ENCODE assay signal across 11 cellular contexts in genomic region chr12:31491819-31492598, GRCh38.
DNase-seq lines count a peak whose midpoint lies in the region; ATAC-seq and TF ChIP-seq lines count a peak whose summit lies in the region.
"Had no signal": no experiment of that assay in that cellular context is flagged by ENCODE, and none has a peak within 500 bp of the region (broad histone marks: within the 10 kb centered on the region; RNA-seq: fewer than 3 reads in every experiment).

No MANE protein-coding gene starts in this region.

- no peak overlapping the region for H2BK5ac ChIP-seq in mesendoderm (ENCODE audit: low read length)

- dilution Hi-C loops in mammary epithelial cell (cut with HindIII; ENCODE audit: low sequenced_read_pairs) = no loop called here

- ATAC-seq in HG03469 (IDR thresholded peaks at IDR 0.05; ENCODE audit: unreplicated experiment) (no peak), HG02884 (IDR thresholded peaks at IDR 0.05; ENCODE audit: unreplicated experiment) (no peak)

- H3K36me3 ChIP-seq in mammary epithelial cell (ENCODE audit: insufficient read depth, low read length) = no peaks in the 10 kb centered on the region
- H3K36me3 ChIP-seq in mesendoderm (ENCODE audit: control insufficient read depth, insufficient read depth, low read length) = no peaks in the 10 kb centered on the region
- H3K36me3 ChIP-seq: colonic mucosa, neutrophil had no signal

- H2BK15ac ChIP-seq in mesendoderm (replicated peaks; ENCODE audit: low read depth) = no peak overlapping the region

- no peaks in the 10 kb centered on the region for H3K9me3 ChIP-seq in mammary epithelial cell (replicated peaks; ENCODE audit: insufficient read depth, low read length)
- H3K9me3 ChIP-seq: colonic mucosa, neutrophil had no signal

- peaks cover 21% of the 10 kb centered on the region for H3K4me1 ChIP-seq in mammary epithelial cell (ENCODE audit: insufficient read depth, low read length)
- H3K4me1 ChIP-seq in mesendoderm (ENCODE audit: control insufficient read depth, low read depth, low read length) = no peaks in the 10 kb centered on the region
- H3K4me1 ChIP-seq: colonic mucosa had no signal

- BruUV-seq in mammary epithelial cell (replicated peaks; lab: Mats Ljungman, UMichigan) = no TSS peak

- H3K9ac ChIP-seq in mammary epithelial cell (ENCODE audit: insufficient read depth, low read length) (peak overlapping the region; percentile 36), mesendoderm (ENCODE audit: low read length) (no peak overlapping the region)

- CTCF ChIA-PET in mammary epithelial cell (lab: Charles Lee; ENCODE audit: low non-redundant PET) = no interaction called here

- no peak overlapping the region for H3K18ac ChIP-seq in mesendoderm (ENCODE audit: low read length)

- H4K5ac ChIP-seq in mesendoderm (ENCODE audit: low read length) = no peak overlapping the region

- intact Hi-C loops in mammary epithelial cell (cut with micrococcal nuclease) = no loop called here

- no peaks in the 10 kb centered on the region for H3K79me1 ChIP-seq in mesendoderm (ENCODE audit: low read length)

- DNase-seq in Ammon's horn (ENCODE audit: low spot score) (peak; percentile 25), LoVo (ENCODE audit: low spot score) (peak; percentile 90), mammary epithelial cell (peak; percentile 84), mesendoderm (peak; percentile 77), coronary artery (ENCODE audit: low spot score) (no peak), MV-4-11 (lab: John Stamatoyannopoulos, UW) (no peak)
- DNase-seq: activated B cell treated with CpG ODN at 0.5 μM for 24 hours, colonic mucosa had no signal

- H3K56ac ChIP-seq in mesendoderm (ENCODE audit: low read length) = no peak overlapping the region

- no peak overlapping the region for H3K23ac ChIP-seq in mesendoderm (ENCODE audit: low read length)

- H4K8ac ChIP-seq in mesendoderm (ENCODE audit: low read depth, low read length) = no peak overlapping the region

- H3K27me3 ChIP-seq in mammary epithelial cell (ENCODE audit: insufficient read depth, low read length) (no peaks in the 10 kb centered on the region), mesendoderm (ENCODE audit: insufficient read depth, low read length, poor library complexity) (no peaks in the 10 kb centered on the region)
- H3K27me3 ChIP-seq: colonic mucosa, neutrophil had no signal

- in situ Hi-C loops in mammary epithelial cell (cut with MboI; ENCODE audit: low sequenced_read_pairs in 2 of 2) = no loop called here

- H4K20me1 ChIP-seq in mammary epithelial cell (ENCODE audit: insufficient read depth, low read length) = no peaks in the 10 kb centered on the region

- no peak overlapping the region for H2BK120ac ChIP-seq in mesendoderm (ENCODE audit: low read depth, low read length)

- H3K27ac ChIP-seq in mammary epithelial cell (ENCODE audit: insufficient read depth, low read depth, low read length) (peak overlapping the region; percentile 71), mesendoderm (ENCODE audit: low read depth, low read length) (no peak overlapping the region), coronary artery (no peak overlapping the region)
- H3K27ac ChIP-seq: colonic mucosa, neutrophil had no signal

- peak overlapping the region; percentile 76 for H3K4me2 ChIP-seq in mammary epithelial cell (ENCODE audit: insufficient read depth, low read depth, low read length)
- no peak overlapping the region for H3K4me2 ChIP-seq in mesendoderm (ENCODE audit: low read length)

- H3K4ac ChIP-seq in mesendoderm (ENCODE audit: low read depth, low read length) = no peak overlapping the region

- H2AK5ac ChIP-seq in mesendoderm (ENCODE audit: low read length) = no peak overlapping the region

- H3K4me3 ChIP-seq in mammary epithelial cell (replicated peaks in 1 of 3; ENCODE audit: insufficient read depth in 1 of 3, low read depth in 2 of 3, low read length in 3 of 3) = peak overlapping the region in 1 of 3 experiments; percentile 24
- H3K4me3 ChIP-seq in mesendoderm (ENCODE audit: low read length) = no peak overlapping the region
- no peak overlapping the region for H3K4me3 ChIP-seq in coronary artery
- H3K4me3 ChIP-seq: colonic mucosa had no signal

- TF ChIP-seq CTCF in mammary epithelial cell (conservative IDR thresholded peaks at IDR 0.05 in 1 of 2, IDR thresholded peaks at IDR 0.05 in 1 of 2; ENCODE audit: extremely low read depth in 1 of 2, insufficient read depth in 1 of 2, low read depth in 1 of 2, low read length in 2 of 2) (no peak), coronary artery (IDR thresholded peaks at IDR 0.05) (no peak)

- 3% methylated on average over 5 of the region's 5 CpGs for WGBS in mammary epithelial cell (ENCODE audit: low coverage, missing lambda C conversion rate)
- no CpG with 5 or more reads among the region's 5 CpGs for WGBS in mesendoderm (ENCODE audit: extremely low coverage, insufficient coverage, low lambda C conversion rate)

- H3K79me2 ChIP-seq in mammary epithelial cell (ENCODE audit: insufficient read depth, low read length) (no peaks in the 10 kb centered on the region), mesendoderm (ENCODE audit: control insufficient read depth, insufficient read depth, low read length) (no peaks in the 10 kb centered on the region)

- H2AFZ ChIP-seq in mammary epithelial cell (ENCODE audit: low read depth, low read length) = peak overlapping the region; percentile 44

Comparison
In these comparisons a context has a peak if more than half of its experiments do, and no peak if none do; other contexts are left out.
1. DNase-seq: peak in Ammon's horn (single experiment), LoVo (single experiment), mammary epithelial cell (single experiment) and mesendoderm (single experiment); none in coronary artery (single experiment) and MV-4-11 (single experiment).